Comparison of ENCODE assay signal across 35 cellular contexts in the genomic region with DNA sequence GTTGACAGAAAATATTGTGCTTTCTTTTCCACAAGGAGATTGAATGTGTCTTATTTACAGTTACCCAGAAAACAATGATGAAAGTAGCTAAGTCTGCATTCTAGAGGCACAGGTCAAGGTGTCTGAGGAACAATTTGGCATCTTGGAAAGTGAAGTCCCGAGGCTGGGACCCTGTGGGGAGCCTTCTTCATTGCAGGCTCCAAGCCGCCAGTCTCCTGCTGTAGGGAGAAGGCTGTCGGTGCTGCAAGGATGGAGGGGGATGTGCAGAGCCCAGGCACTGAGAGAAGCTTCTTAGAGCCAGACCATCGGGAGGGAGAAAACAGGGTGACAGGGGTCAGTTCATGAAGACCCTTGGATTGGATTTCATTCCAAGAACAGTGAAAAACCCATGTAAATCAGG.
"Had no signal": no experiment of that assay in that cellular context is flagged by ENCODE, and none has a peak within 500 bp of the region (broad histone marks: within the 10 kb centered on the region; RNA-seq: fewer than 3 reads in every experiment).

No MANE protein-coding gene starts in this region.

- H3K4me2 ChIP-seq: KMS-11 had no signal

- H3K4me3 ChIP-seq: MG63 had no signal

- H3K9ac ChIP-seq: KMS-11 had no signal

- H3K9me3 ChIP-seq: MG63 had no signal

- DNase-seq: Karpas-422, Kasumi-1, MG63, MM.1S, MV-4-11, NCI-H1048, NCI-H1092, NCI-H1092 treated with DMSO at 0.1 percent for 48 hours, NCI-H1105, NCI-H1105 treated with DMSO at 0.1 percent for 48 hours, NCI-H1417, NCI-H1417 treated with DMSO at 0.1 percent for 48 hours, NCI-H1436, NCI-H1436 treated with DMSO at 0.1 percent for 48 hours, NCI-H146, NCI-H1694, NCI-H1694 treated with DMSO at 0.1 percent for 48 hours, NCI-H187, NCI-H187 treated with DMSO at 0.1 percent for 48 hours, NCI-H1930, NCI-H2029, NCI-H2029 treated with DMSO at 0.1 percent for 48 hours, NCI-H2081, NCI-H2081 treated with DMSO at 0.1 percent for 48 hours, NCI-H2107, NCI-H2171, NCI-H2171 treated with DMSO at 0.1 percent for 48 hours, NCI-H2227 treated with DMSO at 0.1 percent for 48 hours, NCI-H226, NCI-H345, NCI-H446, NCI-H446 treated with DMSO at 0.1 percent for 48 hours, NCI-H510A, NCI-H510A treated with DMSO at 0.1 percent for 48 hours had no signal

- H3K27me3 ChIP-seq: MG63 had no signal

- H3K36me3 ChIP-seq: MG63 had no signal

- H3K27ac ChIP-seq: KMS-11 had no signal
